In genomic region chr1:184792450-184792969, GRCh38 we compare ENCODE assay signal across 8 cellular contexts. TPM values are rescaled to one million over a fixed set of nuclear protein-coding genes. Genes with fewer than 3 reads are reported as not detected.
DNase-seq lines count a peak whose midpoint lies in the region; ATAC-seq and TF ChIP-seq lines count a peak whose summit lies in the region.

No MANE protein-coding gene starts in this region.

- no peaks in the 10 kb centered on the region for H4K20me1 ChIP-seq in DND-41 (ENCODE audit: insufficient read depth, low read length)
- H4K20me1 ChIP-seq in smooth muscle cell (ENCODE audit: low read depth) = no peaks in the 10 kb centered on the region

- H3K4me3 Mint-ChIP-seq in glutamatergic neuron (ENCODE audit: unreplicated experiment) = no peak overlapping the region
- no peak overlapping the region for H3K4me3 Mint-ChIP-seq in WTC11

- H3K4me1 ChIP-seq in DND-41 (ENCODE audit: insufficient read depth, low read length) = no peaks in the 10 kb centered on the region
- peaks cover 8% of the 10 kb centered on the region for H3K4me1 ChIP-seq in smooth muscle cell (ENCODE audit: low read depth)

- H3K4me3 ChIP-seq in DND-41 (ENCODE audit: low read depth in 1 of 2, low read length in 2 of 2) = no peak overlapping the region
- H3K4me3 ChIP-seq in MG63 = no peak overlapping the region
- no peak overlapping the region for H3K4me3 ChIP-seq in smooth muscle cell

- H3K27me3 ChIP-seq in DND-41 (ENCODE audit: insufficient read depth, low read length, poor library complexity) (no peaks in the 10 kb centered on the region), MG63 (no peaks in the 10 kb centered on the region), smooth muscle cell (ENCODE audit: low read depth) (no peaks in the 10 kb centered on the region)

- peak; percentile 37; the same call in 1 of the 3 replicates for ATAC-seq in DND-41 (ENCODE audit: insufficient read depth, low read depth)
- ATAC-seq in WTC11 = no peak

- H2AFZ ChIP-seq in DND-41 (ENCODE audit: low read depth, low read length) (no peak overlapping the region), smooth muscle cell (ENCODE audit: low read depth) (peak overlapping the region; percentile 21)

- H3K4me2 ChIP-seq in DND-41 (ENCODE audit: insufficient read depth, low read length) (no peak overlapping the region), smooth muscle cell (peak overlapping the region; percentile 44)

- H3K79me2 ChIP-seq in DND-41 (ENCODE audit: insufficient read depth, low read length) (no peaks in the 10 kb centered on the region), smooth muscle cell (ENCODE audit: low read depth) (no peaks in the 10 kb centered on the region)

- H3K9me3 Mint-ChIP-seq in glutamatergic neuron (ENCODE audit: unreplicated experiment) = no peaks in the 10 kb centered on the region
- no peaks in the 10 kb centered on the region for H3K9me3 Mint-ChIP-seq in WTC11

- no peak overlapping the region for H3K27ac ChIP-seq in DND-41 (ENCODE audit: low read length)
- peak overlapping the region; percentile 88 for H3K27ac ChIP-seq in smooth muscle cell (ENCODE audit: low read depth)

- TF ChIP-seq CTCF in DND-41 (IDR thresholded peaks at IDR 0.05; ENCODE audit: borderline replicate concordance, extremely low read depth, low read length, poor library complexity, severe bottlenecking) (no peak), smooth muscle cell (IDR thresholded peaks at IDR 0.05; ENCODE audit: borderline replicate concordance, insufficient read depth, poor library complexity, severe bottlenecking) (no peak), glutamatergic neuron (IDR thresholded peaks at IDR 0.05; ENCODE audit: partially characterized antibody, unreplicated experiment) (no peak), WTC11 (IDR thresholded peaks at IDR 0.05) (no peak)

- POLR2A ChIA-PET in WTC11 (lab: Charles Lee) = no interaction called here

- no peaks in the 10 kb centered on the region for H3K36me3 Mint-ChIP-seq in glutamatergic neuron (ENCODE audit: unreplicated experiment)
- H3K36me3 Mint-ChIP-seq in WTC11 = no peaks in the 10 kb centered on the region; the same call in 1 of the 2 replicates

- H3K36me3 ChIP-seq in DND-41 (ENCODE audit: insufficient read depth, low read length) = no peaks in the 10 kb centered on the region
- H3K36me3 ChIP-seq in MG63 = no peaks in the 10 kb centered on the region
- no peaks in the 10 kb centered on the region for H3K36me3 ChIP-seq in smooth muscle cell (ENCODE audit: low read depth)

- H3K9me3 ChIP-seq in DND-41 (ENCODE audit: insufficient read depth, low read length, severe bottlenecking) (no peaks in the 10 kb centered on the region), MG63 (no peaks in the 10 kb centered on the region), smooth muscle cell (replicated peaks; ENCODE audit: low read depth) (no peaks in the 10 kb centered on the region)

- H3K27ac Mint-ChIP-seq in glutamatergic neuron (ENCODE audit: unreplicated experiment) (no peak overlapping the region), WTC11 (no peak overlapping the region)

- H3F3A ChIP-seq in smooth muscle cell (ENCODE audit: low read depth) = peaks cover 17% of the 10 kb centered on the region

- H3K9ac ChIP-seq in DND-41 (ENCODE audit: low read depth, low read length) (no peak overlapping the region), smooth muscle cell (ENCODE audit: low read depth) (peak overlapping the region; percentile 66)

- H3K27me3 Mint-ChIP-seq in glutamatergic neuron (ENCODE audit: unreplicated experiment) (no peaks in the 10 kb centered on the region), WTC11 (ENCODE audit: low read depth) (no peaks in the 10 kb centered on the region)

- 30% methylated on average over 5 of the region's 5 CpGs for WGBS in smooth muscle cell (ENCODE audit: low lambda C conversion rate)

- CTCF ChIA-PET in WTC11 (lab: Charles Lee) = no interaction called here

- DNase-seq in DND-41 = no peak
- peak; percentile 98 for DNase-seq in MG63
- peak in 48 of 56 donors; percentile 3 to 83 (median 48) for DNase-seq in amygdala (lab: John Stamatoyannopoulos, UW)
- DNase-seq in inferior parietal cortex (ENCODE audit: extremely low spot score) = peak; percentile 39
- no peak for DNase-seq in smooth muscle cell (lab: John Stamatoyannopoulos, UW; ENCODE audit: unreplicated experiment)
- no peak for DNase-seq in glutamatergic neuron
- no peak for DNase-seq in WTC11 (ENCODE audit: low spot score)
- no peak for DNase-seq in NCI-H2171 (lab: John Stamatoyannopoulos, UW)

- H3K4me1 Mint-ChIP-seq in glutamatergic neuron (ENCODE audit: low read depth, unreplicated experiment) (peaks cover 2% of the 10 kb centered on the region), WTC11 (peaks cover 9% of the 10 kb centered on the region)

TF ChIP-seq in WTC11, 78 proteins besides CTCF, POLR2A, EP300 and RAD21:
- no peak for TF ChIP-seq MXD4 (CRISPR knock-in tag; IDR thresholded peaks at IDR 0.05; ENCODE audit: borderline replicate concordance)
- no peak for TF ChIP-seq CREB1 (CRISPR knock-in tag; IDR thresholded peaks at IDR 0.05)
- TF ChIP-seq ZNF121 (CRISPR knock-in tag; IDR thresholded peaks at IDR 0.05) = no peak
- no peak for TF ChIP-seq NFE2L1 (CRISPR knock-in tag; IDR thresholded peaks at IDR 0.05)
- no peak for TF ChIP-seq ZNF281 (CRISPR knock-in tag; IDR thresholded peaks at IDR 0.05)
- TF ChIP-seq SMAD4 (CRISPR knock-in tag; IDR thresholded peaks at IDR 0.05) = no peak
- TF ChIP-seq RELA (CRISPR knock-in tag; IDR thresholded peaks at IDR 0.05; ENCODE audit: borderline replicate concordance) = no peak
- TF ChIP-seq MYBL2 (CRISPR knock-in tag; IDR thresholded peaks at IDR 0.05) = no peak
- TF ChIP-seq OVOL2 (CRISPR knock-in tag; IDR thresholded peaks at IDR 0.05; ENCODE audit: borderline replicate concordance) = no peak
- TF ChIP-seq GABPB1 (CRISPR knock-in tag; IDR thresholded peaks at IDR 0.05) = no peak
- TF ChIP-seq ZNF263 (CRISPR knock-in tag; IDR thresholded peaks at IDR 0.05; ENCODE audit: low read depth) = no peak
- TF ChIP-seq, protein P1, sequence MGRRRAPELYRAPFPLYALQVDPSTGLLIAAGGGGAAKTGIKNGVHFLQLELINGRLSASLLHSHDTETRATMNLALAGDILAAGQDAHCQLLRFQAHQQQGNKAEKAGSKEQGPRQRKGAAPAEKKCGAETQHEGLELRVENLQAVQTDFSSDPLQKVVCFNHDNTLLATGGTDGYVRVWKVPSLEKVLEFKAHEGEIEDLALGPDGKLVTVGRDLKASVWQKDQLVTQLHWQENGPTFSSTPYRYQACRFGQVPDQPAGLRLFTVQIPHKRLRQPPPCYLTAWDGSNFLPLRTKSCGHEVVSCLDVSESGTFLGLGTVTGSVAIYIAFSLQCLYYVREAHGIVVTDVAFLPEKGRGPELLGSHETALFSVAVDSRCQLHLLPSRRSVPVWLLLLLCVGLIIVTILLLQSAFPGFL (CRISPR knock-in tag; IDR thresholded peaks at IDR 0.05; ENCODE audit: borderline replicate concordance) = no peak

RNA-seq across cellular contexts. Expression of gene EDEM3, which starts 37.9 kb away (rescaled TPM):
- 17.9 and 20.0 TPM in 2 replicates for total RNA-seq in MG63 (2014; rRNA removed; shearing (Covaris generic); ENCODE audit: low replicate concordance)
- total RNA-seq in smooth muscle cell = 44.3 and 53.4 TPM in 2 replicates
- 12.9 and 14.6 TPM in 2 replicates for polyA plus RNA-seq in smooth muscle cell
- 23.6 TPM for total RNA-seq in glutamatergic neuron (ENCODE audit: unreplicated experiment)
- 10.6 to 13.8 TPM (median 10.6 TPM) in 3 replicates for total RNA-seq in WTC11 (2021)

Comparison
In these comparisons a context has a peak if more than half of its experiments do, and no peak if none do; other contexts are left out.
1. DNase-seq: peak in MG63 (single experiment), amygdala (48 of 56) and inferior parietal cortex (single experiment); none in DND-41 (single experiment), smooth muscle cell (single experiment), glutamatergic neuron (single experiment), WTC11 (single experiment) and NCI-H2171 (single experiment).